ENCODE assay signal across 8 cellular contexts in genomic region chr17:76547183-76547641, GRCh38. TPM values are rescaled to one million over a fixed set of nuclear protein-coding genes. Genes with fewer than 3 reads are reported as not detected.
DNase-seq lines count a peak whose midpoint lies in the region; ATAC-seq and TF ChIP-seq lines count a peak whose summit lies in the region.

No MANE protein-coding gene starts in this region.

- no TSS peak for BruUV-seq in A673 (replicated peaks; lab: Mats Ljungman, UMichigan)

- CTCF ChIA-PET in A673 (lab: Charles Lee): interaction anchor here (0.6 to 2.3 kb wide), 4 partner anchors 23 to 80 kb away, joined by 4 to 12 read pairs (median 4); partner anchors contain the start of gene AANAT
- CTCF ChIA-PET in activated CD8-positive, alpha-beta T cell treated with anti-CD3 and anti-CD28 coated beads, Interleukin-2, amount 10 ng/mL, durations not matched to agents 7 days and 5 days (lab: Charles Lee): interaction anchor here (0.7 to 5.6 kb wide), 15 partner anchors 10 to 539 kb away, joined by 3 to 88 read pairs (median 5); partner anchors contain the start of gene AANAT

- H3K36me3 ChIP-seq in A673 (ENCODE audit: insufficient read depth, low read length, poor library complexity, severe bottlenecking) (no peaks in the 10 kb centered on the region), upper lobe of left lung (no peaks in the 10 kb centered on the region)

- H3K4me3 Mint-ChIP-seq in activated CD8-positive, alpha-beta T cell treated with anti-CD3 and anti-CD28 coated beads, Interleukin-2, amount 10 ng/mL, durations not matched to agents 7 days and 5 days: no peak overlapping the region

- intact Hi-C loops in A673 (cut with micrococcal nuclease; ENCODE audit: unreplicated experiment): loop anchor here (1.0 to 2.0 kb wide), 2 partner anchors 24 to 81 kb away; no protein-coding TSS in a partner anchor

- H3K4me3 ChIP-seq in A673 (ENCODE audit: low read depth, low read length, poor library complexity, severe bottlenecking) (no peak overlapping the region), GM12865 (ENCODE audit: low read depth, low read length) (no peak overlapping the region), epithelial cell of esophagus (ENCODE audit: low read length) (peak overlapping the region; percentile 45), upper lobe of left lung (no peak overlapping the region)

- H3K27me3 Mint-ChIP-seq in activated CD8-positive, alpha-beta T cell treated with anti-CD3 and anti-CD28 coated beads, Interleukin-2, amount 10 ng/mL, durations not matched to agents 7 days and 5 days (ENCODE audit: low read depth): peaks cover 8% of the 10 kb centered on the region

- peaks cover 21% of the 10 kb centered on the region for H3K4me1 Mint-ChIP-seq in activated CD8-positive, alpha-beta T cell treated with anti-CD3 and anti-CD28 coated beads, Interleukin-2, amount 10 ng/mL, durations not matched to agents 7 days and 5 days (ENCODE audit: low read depth)

- POLR2A ChIA-PET in A673 (lab: Charles Lee; ENCODE audit: low non-redundant PET): interaction anchor here (0.6 kb wide), 1 partner anchor 368 kb away, joined by 6 read pairs; no protein-coding TSS in a partner anchor
- POLR2A ChIA-PET in activated CD8-positive, alpha-beta T cell treated with anti-CD3 and anti-CD28 coated beads, Interleukin-2, amount 10 ng/mL, durations not matched to agents 7 days and 5 days (lab: Charles Lee): interaction anchor here (0.9 kb wide), 1 partner anchor 23 kb away, joined by 3 read pairs; no protein-coding TSS in a partner anchor

- H3K27ac Mint-ChIP-seq in activated CD8-positive, alpha-beta T cell treated with anti-CD3 and anti-CD28 coated beads, Interleukin-2, amount 10 ng/mL, durations not matched to agents 7 days and 5 days: no peak overlapping the region

- no peaks in the 10 kb centered on the region for H3K9me3 Mint-ChIP-seq in activated CD8-positive, alpha-beta T cell treated with anti-CD3 and anti-CD28 coated beads, Interleukin-2, amount 10 ng/mL, durations not matched to agents 7 days and 5 days (ENCODE audit: insufficient read depth)

- TF ChIP-seq CTCF in A673 (conservative IDR thresholded peaks at IDR 0.05; ENCODE audit: low read depth, low read length) (peak; percentile 84), GM12865 (IDR thresholded peaks at IDR 0.05; ENCODE audit: insufficient read depth, low read depth, low read length, missing control alignments) (peak; percentile 73), epithelial cell of esophagus (IDR thresholded peaks at IDR 0.05; ENCODE audit: insufficient read depth, low read depth, low read length, missing control alignments) (peak; percentile 59), upper lobe of left lung (IDR thresholded peaks at IDR 0.05) (peak; percentile 52 to 73 (median 58))

- TF ChIP-seq POLR2A in upper lobe of left lung (IDR thresholded peaks at IDR 0.05): no peak

- peaks cover 34% of the 10 kb centered on the region for H3K4me1 ChIP-seq in A673 (ENCODE audit: insufficient read depth, low read length, poor library complexity, severe bottlenecking)
- peaks cover 45 to 80% (median 64%) of the 10 kb centered on the region in 4 donors for H3K4me1 ChIP-seq in upper lobe of left lung

- no peaks in the 10 kb centered on the region for H3K9me3 ChIP-seq in A673 (ENCODE audit: low read depth, low read length, poor library complexity, severe bottlenecking)
- no peaks in the 10 kb centered on the region for H3K9me3 ChIP-seq in upper lobe of left lung

- DNase-seq in A673 (ENCODE audit: low spot score) (peak; percentile 91), GM12865 (ENCODE audit: low read depth) (peak; percentile 70), NCI-H2171 treated with DMSO at 0.1 percent for 48 hours (lab: John Stamatoyannopoulos, UW) (peak; percentile 87), epithelial cell of esophagus (ENCODE audit: low read depth) (peak; percentile 65), mucosa of gallbladder (ENCODE audit: low spot score) (peak; percentile 49), upper lobe of left lung (peak in 1 of 2 donors; percentile 52)
- peak; percentile 80 for DNase-seq in activated CD8-positive, alpha-beta T cell treated with anti-CD3 and anti-CD28 coated beads, Interleukin-2, amount 10 ng/mL, durations not matched to agents 7 days and 5 days

- peak; percentile 95 for ATAC-seq in activated CD8-positive, alpha-beta T cell treated with anti-CD3 and anti-CD28 coated beads, Interleukin-2, amount 10 ng/mL, durations not matched to agents 7 days and 5 days
- peak; percentile 44 to 73 for ATAC-seq in upper lobe of left lung (ENCODE audit: low FRiP score in 2 of 2)
- no peak for ATAC-seq in HG03108 (IDR thresholded peaks at IDR 0.05; ENCODE audit: unreplicated experiment)

- TF ChIP-seq EP300 in upper lobe of left lung (IDR thresholded peaks at IDR 0.05): no peak

- no peaks in the 10 kb centered on the region for H3K36me3 Mint-ChIP-seq in activated CD8-positive, alpha-beta T cell treated with anti-CD3 and anti-CD28 coated beads, Interleukin-2, amount 10 ng/mL, durations not matched to agents 7 days and 5 days (ENCODE audit: low read depth)

- WGBS in upper lobe of left lung, 2 donors: 44 to 49% methylated on average over 2 to 3 of the region's 3 CpGs

- H3K27me3 ChIP-seq in A673 (replicated peaks; ENCODE audit: insufficient read depth, low read depth, low read length, poor library complexity) (no peaks in the 10 kb centered on the region), upper lobe of left lung (no peaks in the 10 kb centered on the region)

- H3K27ac ChIP-seq in A673 (ENCODE audit: low read depth, low read length, poor library complexity, severe bottlenecking): peak overlapping the region; percentile 54
- peak overlapping the region; percentile 45 to 79 (median 70) for H3K27ac ChIP-seq in upper lobe of left lung

RNA-seq across cellular contexts. Expression of gene PRCD, which starts 7.4 kb away (rescaled TPM):
- total RNA-seq in A673 (2021) (not detected in 2 replicates), mucosa of gallbladder (4.3 TPM), upper lobe of left lung (10 to 100 TPM in 1 of 6 donors, 1 to 10 TPM in 4, not detected in 1; 3.0 to 13.9 (median 7.2) TPM)
- not detected for total RNA-seq in activated CD8-positive, alpha-beta T cell treated with anti-CD3 and anti-CD28 coated beads, Interleukin-2, amount 10 ng/mL, durations not matched to agents 7 days and 5 days

RNA-seq across cellular contexts. Expression of gene CYGB, which starts 9.7 kb away (rescaled TPM):
- total RNA-seq in A673 (2021): 0.56 and 0.61 TPM in 2 replicates
- under 1 TPM in 1 of 2 experiments, not detected in 1; 0.40 TPM for total RNA-seq in activated CD8-positive, alpha-beta T cell treated with anti-CD3 and anti-CD28 coated beads, Interleukin-2, amount 10 ng/mL, durations not matched to agents 7 days and 5 days
- 14.7 TPM for total RNA-seq in mucosa of gallbladder
- 10 to 100 TPM in 5 of 6 donors, 1 to 10 TPM in 1; 6.4 to 33.9 (median 16.6) TPM for total RNA-seq in upper lobe of left lung

RNA-seq across cellular contexts. Expression of gene ST6GALNAC2, which starts 38.4 kb away (rescaled TPM):
- total RNA-seq in A673 (2021): not detected in 2 replicates
- not detected for total RNA-seq in activated CD8-positive, alpha-beta T cell treated with anti-CD3 and anti-CD28 coated beads, Interleukin-2, amount 10 ng/mL, durations not matched to agents 7 days and 5 days
- total RNA-seq in mucosa of gallbladder: 2.4 TPM
- total RNA-seq in upper lobe of left lung: 10 to 100 TPM; 24.4 to 63.5 (median 39.8) TPM

RNA-seq across cellular contexts. Expression of gene RHBDF2, which starts 46.0 kb away (rescaled TPM):
- total RNA-seq in A673 (2021): 20.4 and 26.5 TPM in 2 replicates
- 10 to 100 TPM; 51.4 to 52.1 TPM for total RNA-seq in activated CD8-positive, alpha-beta T cell treated with anti-CD3 and anti-CD28 coated beads, Interleukin-2, amount 10 ng/mL, durations not matched to agents 7 days and 5 days
- 48.8 TPM for total RNA-seq in mucosa of gallbladder
- 100 to 1,000 TPM in 2 of 6 donors, 10 to 100 TPM in 4; 34.3 to 137 (median 47.6) TPM for total RNA-seq in upper lobe of left lung
